Comparison of ENCODE assay signal across 8 cellular contexts in the genomic region with DNA sequence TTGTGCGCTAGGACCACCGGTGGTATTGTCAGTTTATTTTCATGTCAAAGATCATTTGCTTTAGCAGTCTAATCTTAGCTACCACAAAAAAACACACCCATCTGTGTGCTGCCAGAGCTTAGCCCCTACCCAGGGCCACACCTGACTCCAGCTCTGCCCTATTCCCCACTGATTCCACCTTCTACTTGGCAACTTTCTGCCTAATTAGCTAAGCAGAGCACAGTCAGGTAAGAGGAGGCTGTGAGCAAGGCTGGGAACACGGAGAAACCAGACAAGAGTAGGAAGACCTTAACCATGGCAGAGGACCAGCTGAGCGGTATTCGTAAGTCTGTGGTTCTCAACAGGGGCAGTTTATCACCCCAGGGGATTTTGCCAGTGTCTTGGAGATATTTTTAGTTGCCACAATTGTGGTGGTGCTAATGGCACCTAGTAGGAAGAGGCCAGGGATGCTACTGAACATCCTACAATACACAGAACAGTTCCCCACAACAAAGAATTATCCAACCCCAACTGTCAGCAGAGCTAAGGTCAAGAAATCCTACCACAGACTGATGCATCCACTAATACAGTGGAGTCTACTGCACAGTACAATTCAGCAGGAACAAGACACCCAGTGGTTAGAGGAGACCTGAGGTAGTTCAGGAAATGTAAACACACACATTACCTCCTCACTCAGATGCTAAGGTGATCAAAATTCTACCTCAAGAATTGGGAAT.
DNase-seq lines count a peak whose midpoint lies in the region; ATAC-seq and TF ChIP-seq lines count a peak whose summit lies in the region.

No MANE protein-coding gene starts in this region.

- no TSS peak for BruUV-seq in Calu3 (replicated peaks; lab: Mats Ljungman, UMichigan)

- H3K36me3 Mint-ChIP-seq in Calu3 (ENCODE audit: insufficient read depth, unreplicated experiment) = no peaks in the 10 kb centered on the region

- intact Hi-C loops in Calu3 (cut with micrococcal nuclease; ENCODE audit: unreplicated experiment) = no loop called here

- no peaks in the 10 kb centered on the region for H3K27me3 ChIP-seq in WERI-Rb-1 (ENCODE audit: insufficient read depth, low read depth, severe bottlenecking)

- peaks cover 35% of the 10 kb centered on the region for H3K4me1 Mint-ChIP-seq in Calu3 (ENCODE audit: low read depth, unreplicated experiment)

- no peaks in the 10 kb centered on the region for H3K36me3 ChIP-seq in WERI-Rb-1

- H3K9me3 ChIP-seq in WERI-Rb-1 (ENCODE audit: severe bottlenecking) = no peaks in the 10 kb centered on the region

- DNase-seq in Calu3 = peak; percentile 4
- peak; percentile 7 for DNase-seq in MV-4-11 (lab: John Stamatoyannopoulos, UW)
- peak; percentile 82 to 84 for DNase-seq in erythroblast (lab: John Stamatoyannopoulos, UW)
- DNase-seq in WERI-Rb-1 = no peak
- no peak for DNase-seq in NCI-H1092 (lab: John Stamatoyannopoulos, UW)
- no peak for DNase-seq in pons (ENCODE audit: low spot score)
- no peak for DNase-seq in GM10248 (ENCODE audit: extremely low spot score)

- H3K27me3 Mint-ChIP-seq in Calu3 (ENCODE audit: unreplicated experiment) = no peaks in the 10 kb centered on the region

- peak; percentile 65 for ATAC-seq in GM21447 (IDR thresholded peaks at IDR 0.05; ENCODE audit: unreplicated experiment)

- peak overlapping the region; percentile 75 for H3K27ac Mint-ChIP-seq in Calu3 (ENCODE audit: unreplicated experiment)

- CTCF ChIA-PET in Calu3 (lab: Charles Lee) (no interaction called here), GM10248 (lab: Yijun Ruan, JAX) (interaction anchor here (0.7 to 2.1 kb wide), 11 partner anchors 12 to 119 kb away, joined by 3 to 9 read pairs (median 3); no protein-coding TSS in a partner anchor)

- H3K4me3 Mint-ChIP-seq in Calu3 (ENCODE audit: low read depth, unreplicated experiment) = peak overlapping the region; percentile 70

- POLR2A ChIA-PET in GM10248 (lab: Yijun Ruan, JAX) = no interaction called here

- no peak overlapping the region for H3K27ac ChIP-seq in WERI-Rb-1

- TF ChIP-seq POLR2A in erythroblast (IDR thresholded peaks at IDR 0.05; ENCODE audit: low read length) = peak; percentile 30

- no peak overlapping the region for H3K4me3 ChIP-seq in WERI-Rb-1 (ENCODE audit: low read depth, low read length)

- TF ChIP-seq CTCF in Calu3 (IDR thresholded peaks at IDR 0.05; ENCODE audit: unreplicated experiment) = no peak
- no peak for TF ChIP-seq CTCF in WERI-Rb-1 (IDR thresholded peaks at IDR 0.05; ENCODE audit: low read depth, low read length)
- TF ChIP-seq CTCF in GM10248 (IDR thresholded peaks at IDR 0.05; ENCODE audit: control extremely low read depth, extremely low read depth, low read depth, missing control alignments) = no peak

- peaks cover 3% of the 10 kb centered on the region for H3K9me3 Mint-ChIP-seq in Calu3 (ENCODE audit: low read depth, unreplicated experiment)

Comparison
In these comparisons a context has a peak if more than half of its experiments do, and no peak if none do; other contexts are left out.
1. DNase-seq: peak in Calu3 (single experiment), MV-4-11 (single experiment) and erythroblast (2 of 2); none in WERI-Rb-1 (single experiment), NCI-H1092 (single experiment), pons (single experiment) and GM10248 (single experiment).